10 cellular contexts compared by ENCODE assay signal in genomic region chr6:158018851-158019361, GRCh38.
DNase-seq lines count a peak whose midpoint lies in the region; TF ChIP-seq lines count a peak whose summit lies in the region.
"Had no signal": no experiment of that assay in that cellular context is flagged by ENCODE, and none has a peak within 500 bp of the region (broad histone marks: within the 10 kb centered on the region; RNA-seq: fewer than 3 reads in every experiment).

No MANE protein-coding gene starts in this region.

- peaks cover 26% of the 10 kb centered on the region for H3K4me1 Mint-ChIP-seq in nephron progenitor cell

- H3K4me3 Mint-ChIP-seq in nephron progenitor cell, result no peak overlapping the region

- no peaks in the 10 kb centered on the region for H3K36me3 Mint-ChIP-seq in nephron progenitor cell (ENCODE audit: low read depth)

- DNase-seq in AG10803 (ENCODE audit: low read depth), result peak; percentile 52
- peak; percentile 34 for DNase-seq in NCI-H2107 (lab: John Stamatoyannopoulos, UW)
- no peak for DNase-seq in coronary artery (ENCODE audit: low spot score)
- DNase-seq in middle frontal gyrus (ENCODE audit: extremely low spot score, low spot score), result peak; percentile 2
- DNase-seq in activated T-cell treated with anti-CD3 and anti-CD28 coated beads for 4 hours, result no peak
- no peak for DNase-seq in nephron progenitor cell
- DNase-seq in DMS 273 treated with DMSO at 0.1 percent for 48 hours (lab: John Stamatoyannopoulos, UW), result no peak
- DNase-seq in NCI-H510A (lab: John Stamatoyannopoulos, UW), result no peak
- DNase-seq: PC-9, uterus had no signal

- no peak for TF ChIP-seq CTCF in AG10803 (conservative IDR thresholded peaks at IDR 0.05; ENCODE audit: low read length)
- no peak for TF ChIP-seq CTCF in coronary artery (IDR thresholded peaks at IDR 0.05)
- TF ChIP-seq CTCF in nephron progenitor cell (IDR thresholded peaks at IDR 0.05), result no peak

- peak overlapping the region; percentile 81 to 88 for H3K27ac ChIP-seq in coronary artery
- H3K27ac ChIP-seq: PC-9, uterus had no signal

- H3K9me3 Mint-ChIP-seq in nephron progenitor cell, result no peaks in the 10 kb centered on the region

- H3K27ac Mint-ChIP-seq in nephron progenitor cell, result no peak overlapping the region

- H3K4me3 ChIP-seq in AG10803 (ENCODE audit: low read length) (no peak overlapping the region), coronary artery (peak overlapping the region; percentile 15)
- H3K4me3 ChIP-seq: PC-9, uterus had no signal

- H3K27me3 Mint-ChIP-seq in nephron progenitor cell (ENCODE audit: low read depth, poor library complexity), result no peaks in the 10 kb centered on the region

Comparison
In these comparisons a context has a peak if more than half of its experiments do, and no peak if none do; other contexts are left out.
1. DNase-seq: peak in AG10803 (single experiment), NCI-H2107 (single experiment) and middle frontal gyrus (single experiment); none in coronary artery (single experiment), activated T-cell treated with anti-CD3 and anti-CD28 coated beads for 4 hours (single experiment), nephron progenitor cell (single experiment), DMS 273 treated with DMSO at 0.1 percent for 48 hours (single experiment) and NCI-H510A (single experiment).